In the genomic region with DNA sequence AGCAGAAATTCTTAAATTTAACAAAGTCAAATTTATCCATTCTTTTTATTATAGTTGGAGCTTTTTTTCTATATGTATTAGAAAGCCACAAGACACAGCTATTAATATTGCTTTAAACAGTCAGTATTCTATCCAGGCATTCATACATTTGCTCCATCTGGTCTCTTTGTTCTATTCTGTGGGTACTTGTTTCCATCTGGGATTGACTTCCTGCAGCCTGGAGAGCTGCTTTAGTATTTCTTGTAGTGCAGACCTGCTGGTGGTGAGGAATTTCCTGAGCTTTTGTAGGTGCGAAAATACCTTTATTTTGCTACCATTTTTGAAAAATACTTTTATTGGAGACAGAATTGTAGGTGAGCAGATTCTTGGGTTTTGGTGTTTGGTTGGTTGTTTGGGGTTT, we compare ENCODE assay signal across 26 cellular contexts. TPM values are rescaled to one million over a fixed set of nuclear protein-coding genes. Genes with fewer than 3 reads are reported as not detected.
"Had no signal": no experiment of that assay in that cellular context is flagged by ENCODE, and none has a peak within 500 bp of the region (broad histone marks: within the 10 kb centered on the region; RNA-seq: fewer than 3 reads in every experiment).

No MANE protein-coding gene starts in this region.

- H2AFZ ChIP-seq: hepatocyte had no signal

- H3K9me3 Mint-ChIP-seq: activated T-helper 17 cell treated with anti-CD3 and anti-CD28 coated beads, Interleukin-2, amount 50 U/mL, for 72 hours; dendritic cell treated with granulocyte-macrophage colony-stimulating factor and Interleukin-4, amounts not matched to agents 40 ng/mL and 50 ng/mL, for 4 days had no signal

- H3K4me1 ChIP-seq: psoas muscle, tibial nerve had no signal

- H3K27ac ChIP-seq: cardiac muscle cell, hepatocyte, psoas muscle, tibial nerve had no signal

- H3K4me3 Mint-ChIP-seq: activated B cell treated with CpG ODN at 0.5 μM for 24 hours; activated CD8-positive, alpha-beta T cell treated with anti-CD3 and anti-CD28 coated beads for 36 hours; activated naive CD8-positive, alpha-beta T cell treated with anti-CD3 and anti-CD28 coated beads, Interleukin-2, amount 10 ng/mL, durations not matched to agents 7 days and 5 days; activated T-helper 17 cell treated with anti-CD3 and anti-CD28 coated beads, Interleukin-2, amount 50 U/mL, for 72 hours; dendritic cell treated with granulocyte-macrophage colony-stimulating factor and Interleukin-4, amounts not matched to agents 40 ng/mL and 50 ng/mL, for 4 days; memory B cell; stimulated activated naive CD8-positive, alpha-beta T cell treated with anti-CD3 and anti-CD28 coated beads, Interleukin-15, Interleukin-2, amounts not matched to agents 100 ng/mL and 50 ng/mL, for 24 hours had no signal

- H3K27ac Mint-ChIP-seq: activated B cell treated with CpG ODN at 0.5 μM for 24 hours; activated CD8-positive, alpha-beta T cell treated with anti-CD3 and anti-CD28 coated beads for 36 hours; activated naive CD8-positive, alpha-beta T cell treated with anti-CD3 and anti-CD28 coated beads, Interleukin-2, amount 10 ng/mL, durations not matched to agents 7 days and 5 days; activated T-helper 17 cell treated with anti-CD3 and anti-CD28 coated beads, Interleukin-2, amount 50 U/mL, for 72 hours; dendritic cell treated with granulocyte-macrophage colony-stimulating factor and Interleukin-4, amounts not matched to agents 40 ng/mL and 50 ng/mL, for 4 days; memory B cell; stimulated activated naive CD8-positive, alpha-beta T cell treated with anti-CD3 and anti-CD28 coated beads, Interleukin-15, Interleukin-2, amounts not matched to agents 100 ng/mL and 50 ng/mL, for 24 hours had no signal

- H3K9me3 ChIP-seq: psoas muscle, tibial nerve had no signal

- H3K4me2 ChIP-seq: hepatocyte had no signal

- DNase-seq: activated B cell treated with CpG ODN at 0.5 μM for 24 hours; activated CD4-positive, alpha-beta T cell treated with anti-CD3 and anti-CD28 coated beads for 48 hours; activated CD8-positive, alpha-beta T cell treated with anti-CD3 and anti-CD28 coated beads for 36 hours; activated naive CD4-positive, alpha-beta T cell treated with Interleukin-2 at 50 U/mL for 16 hours; activated naive CD8-positive, alpha-beta T cell treated with anti-CD3 and anti-CD28 coated beads, Interleukin-2, amount 10 ng/mL, durations not matched to agents 7 days and 5 days; activated T-cell treated with anti-CD3 and anti-CD28 coated beads, Interleukin-2, amount 50 U/mL, for 1 hour; amygdala; effector memory CD4-positive, alpha-beta T cell; foreskin fibroblast; left ventricle myocardium superior; psoas muscle; right cardiac atrium had no signal

- H3K36me3 ChIP-seq: cardiac muscle cell, tibial nerve had no signal

- H3K27me3 ChIP-seq: cardiac muscle cell, tibial nerve had no signal

- H3K4me3 ChIP-seq: cardiac muscle cell, hepatocyte, psoas muscle, tibial nerve had no signal

- H3K36me3 Mint-ChIP-seq: activated naive CD8-positive, alpha-beta T cell treated with anti-CD3 and anti-CD28 coated beads, Interleukin-2, amount 10 ng/mL, durations not matched to agents 7 days and 5 days; memory B cell had no signal

- H3K4me1 Mint-ChIP-seq: activated B cell treated with CpG ODN at 0.5 μM for 24 hours; activated naive CD8-positive, alpha-beta T cell treated with anti-CD3 and anti-CD28 coated beads, Interleukin-2, amount 10 ng/mL, durations not matched to agents 7 days and 5 days; activated T-helper 17 cell treated with anti-CD3 and anti-CD28 coated beads, Interleukin-2, amount 50 U/mL, for 72 hours; memory B cell had no signal

RNA-seq across cellular contexts. Expression of a gene that starts 29.0 kb away (rescaled TPM):
- total RNA-seq: activated B cell treated with CpG ODN at 0.5 μM for 24 hours; activated CD8-positive, alpha-beta T cell treated with anti-CD3 and anti-CD28 coated beads for 36 hours; activated naive CD8-positive, alpha-beta T cell treated with anti-CD3 and anti-CD28 coated beads, Interleukin-2, amount 10 ng/mL, durations not matched to agents 7 days and 5 days; activated T-helper 17 cell treated with anti-CD3 and anti-CD28 coated beads, Interleukin-2, amount 50 U/mL, for 72 hours; chondrocyte; glomerular endothelial cell; kidney epithelial cell; left ventricle myocardium superior; mononuclear cell; osteoblast; psoas muscle; skeletal muscle tissue; tibial nerve had no signal
- polyA plus RNA-seq: hepatocyte, neural cell, psoas muscle had no signal
